ENCODE assay signal across 14 cellular contexts in genomic region chr1:158930504-158930903, GRCh38. TPM values are rescaled to one million over a fixed set of nuclear protein-coding genes. Genes with fewer than 3 reads are reported as not detected.
DNase-seq lines count a peak whose midpoint lies in the region; ATAC-seq, FAIRE-seq and TF ChIP-seq lines count a peak whose summit lies in the region.
"Had no signal": no experiment of that assay in that cellular context is flagged by ENCODE, and none has a peak within 500 bp of the region (broad histone marks: within the 10 kb centered on the region; RNA-seq: fewer than 3 reads in every experiment).

No MANE protein-coding gene starts in this region.

- no peak for FAIRE-seq in GM12891 (lab: Jason Lieb, UNC)

- peak overlapping the region; percentile 97 for H3K27ac Mint-ChIP-seq in T-helper 17 cell

- no peak overlapping the region for H2AFZ ChIP-seq in DND-41 (ENCODE audit: low read depth, low read length)

- H3K36me3 Mint-ChIP-seq in T-helper 17 cell (ENCODE audit: low read depth) = peaks cover 9% of the 10 kb centered on the region

- DNase-seq in DND-41 = peak; percentile 17
- no peak for DNase-seq in T-helper 17 cell
- DNase-seq in activated effector memory CD4-positive, alpha-beta T cell treated with Interleukin-2 at 50 U/mL for 16 hours = peak; percentile 30
- DNase-seq in stimulated activated CD4-positive, alpha-beta T cell treated with anti-CD3 and anti-CD28 coated beads, Interleukin-2, amount 100 ng/mL, for 24 hours = peak; percentile 17 to 32
- no peak for DNase-seq in dedifferentiated amniotic fluid mesenchymal stem cell (ENCODE audit: extremely low spot score)
- DNase-seq in GM12891 (ENCODE audit: insufficient read length, low spot score) = no peak
- no peak for DNase-seq in AG20443 (ENCODE audit: low spot score)
- DNase-seq: NCI-H2081 treated with DMSO at 0.1 percent for 48 hours, testis had no signal

- no peaks in the 10 kb centered on the region for H3K27me3 Mint-ChIP-seq in T-helper 17 cell

- peak overlapping the region; percentile 39; the same call in 1 of the 2 replicates for H3K9ac ChIP-seq in DND-41 (ENCODE audit: low read depth, low read length)
- H3K9ac ChIP-seq: BLaER1 had no signal

- H3K79me2 ChIP-seq in DND-41 (ENCODE audit: insufficient read depth, low read length) = 0 out of 2 replicates have a peak, but pooled peaks cover 3% of the 10 kb centered on the region

- peak; percentile 57; the same call in 2 of the 3 replicates for ATAC-seq in DND-41 (ENCODE audit: insufficient read depth, low read depth)
- peak; percentile 60 for ATAC-seq in T-helper 17 cell
- ATAC-seq in HG03108 (IDR thresholded peaks at IDR 0.05; ENCODE audit: unreplicated experiment) = no peak

- 0 out of 2 replicates have a peak overlapping the region, but pooled peaks have one; percentile 34 for H3K4me2 ChIP-seq in DND-41 (ENCODE audit: insufficient read depth, low read length)
- H3K4me2 ChIP-seq: BLaER1 had no signal

- no peaks in the 10 kb centered on the region for H3K27me3 ChIP-seq in DND-41 (ENCODE audit: insufficient read depth, low read length, poor library complexity)
- H3K27me3 ChIP-seq: BLaER1, right atrium auricular region, testis had no signal

- H3K9me3 ChIP-seq in DND-41 (ENCODE audit: insufficient read depth, low read length, severe bottlenecking) (no peaks in the 10 kb centered on the region), T-helper 17 cell (ENCODE audit: control insufficient read depth, low read length, poor library complexity, severe bottlenecking) (no peaks in the 10 kb centered on the region)
- H3K9me3 ChIP-seq: BLaER1, testis had no signal

- TF ChIP-seq POLR2A in GM12891 (IDR thresholded peaks at IDR 0.05; ENCODE audit: low read depth, low read length) = no peak

- no peak overlapping the region for H3K4me3 ChIP-seq in DND-41 (ENCODE audit: low read depth in 1 of 2, low read length in 2 of 2)
- H3K4me3 ChIP-seq: BLaER1, right atrium auricular region, testis had no signal

- H3K4me1 ChIP-seq in DND-41 (ENCODE audit: insufficient read depth, low read length) = peaks cover 11% of the 10 kb centered on the region
- H3K4me1 ChIP-seq: BLaER1, right atrium auricular region, testis had no signal

- no peaks in the 10 kb centered on the region for H3K36me3 ChIP-seq in DND-41 (ENCODE audit: insufficient read depth, low read length)
- H3K36me3 ChIP-seq: BLaER1, right atrium auricular region had no signal

- H3K4me1 Mint-ChIP-seq in T-helper 17 cell = peaks cover 33% of the 10 kb centered on the region

- peak overlapping the region; percentile 67 for H3K27ac ChIP-seq in DND-41 (ENCODE audit: low read length)
- H3K27ac ChIP-seq: BLaER1, right atrium auricular region, testis had no signal

- TF ChIP-seq CTCF in DND-41 (IDR thresholded peaks at IDR 0.05; ENCODE audit: borderline replicate concordance, extremely low read depth, low read length, poor library complexity, severe bottlenecking) = no peak

- no peaks in the 10 kb centered on the region for H4K20me1 ChIP-seq in DND-41 (ENCODE audit: insufficient read depth, low read length)
- H4K20me1 ChIP-seq: BLaER1 had no signal

- peak overlapping the region; percentile 93 for H3K4me3 Mint-ChIP-seq in T-helper 17 cell

TF ChIP-seq in GM12891, 5 proteins besides CTCF, POLR2A, EP300 and RAD21:
- TF ChIP-seq TAF1 (IDR thresholded peaks at IDR 0.05; ENCODE audit: low read depth, low read length) = no peak

RNA-seq across cellular contexts. Expression of gene PYHIN1, which starts 0.8 kb away (rescaled TPM):
- 10 to 100 TPM; 42.1 to 48.1 TPM for total RNA-seq in T-helper 17 cell
- polyA plus RNA-seq in GM12891 (2012; ENCODE audit: low read depth, missing spikeins) = 1.2 TPM
- total RNA-seq: dermis microvascular lymphatic vessel endothelial cell, glomerular endothelial cell had no signal

Comparison
In these comparisons a context has a peak if more than half of its experiments do, and no peak if none do; other contexts are left out.
1. DNase-seq: peak in DND-41 (single experiment), activated effector memory CD4-positive, alpha-beta T cell treated with Interleukin-2 at 50 U/mL for 16 hours (single experiment) and stimulated activated CD4-positive, alpha-beta T cell treated with anti-CD3 and anti-CD28 coated beads, Interleukin-2, amount 100 ng/mL, for 24 hours (2 of 2); none in T-helper 17 cell (0 of 3), dedifferentiated amniotic fluid mesenchymal stem cell (single experiment), GM12891 (single experiment) and AG20443 (single experiment).